In genomic region chr1:67632356-67632755, GRCh38 we compare ENCODE assay signal across 16 cellular contexts.
"Had no signal": no experiment of that assay in that cellular context is flagged by ENCODE, and none has a peak within 500 bp of the region (broad histone marks: within the 10 kb centered on the region; RNA-seq: fewer than 3 reads in every experiment).

No MANE protein-coding gene starts in this region.

- ATAC-seq: activated CD8-positive, alpha-beta memory T cell treated with anti-CD3 and anti-CD28 coated beads, Interleukin-2, amount 10 ng/mL, durations not matched to agents 7 days and 5 days; esophagus mucosa had no signal

- H3K4me1 ChIP-seq: testis had no signal

- H3K36me3 ChIP-seq: ovary had no signal

- H3K27me3 ChIP-seq: ovary, testis had no signal

- H3K4me3 ChIP-seq: ovary, testis had no signal

- DNase-seq: activated CD4-positive, alpha-beta T cell treated with anti-CD3 and anti-CD28 coated beads, Interleukin-2, amount 50 U/mL, for 48 hours; activated CD4-positive, CD25-positive, alpha-beta regulatory T cell treated with anti-CD3 and anti-CD28 coated beads, Interleukin-2, amount 50 U/mL, for 72 hours; activated CD8-positive, alpha-beta memory T cell treated with anti-CD3 and anti-CD28 coated beads, Interleukin-2, amount 10 ng/mL, durations not matched to agents 7 days and 5 days; activated gamma-delta T cell treated with Interleukin-2 at 50 U/mL for 16 hours; activated naive CD8-positive, alpha-beta T cell treated with anti-CD3 and anti-CD28 coated beads for 36 hours; activated T-cell treated with anti-CD3 and anti-CD28 coated beads, Interleukin-2, amount 50 U/mL, for 48 hours; cerebellar nuclear complex; dermis blood vessel endothelial cell; glutamatergic neuron; immature natural killer cell; nephron progenitor cell; ovary; stimulated activated CD4-positive, alpha-beta T cell treated with anti-CD3 and anti-CD28 coated beads, Interleukin-15, amount 100 ng/mL, for 24 hours; stimulated activated CD4-positive, alpha-beta T cell treated with anti-CD3 and anti-CD28 coated beads, Interleukin-4, amount 100 ng/mL, for 24 hours; testis had no signal

- H3K9me3 ChIP-seq: ovary, testis had no signal

- H3K27ac ChIP-seq: ovary, testis had no signal
